In the genomic region with DNA sequence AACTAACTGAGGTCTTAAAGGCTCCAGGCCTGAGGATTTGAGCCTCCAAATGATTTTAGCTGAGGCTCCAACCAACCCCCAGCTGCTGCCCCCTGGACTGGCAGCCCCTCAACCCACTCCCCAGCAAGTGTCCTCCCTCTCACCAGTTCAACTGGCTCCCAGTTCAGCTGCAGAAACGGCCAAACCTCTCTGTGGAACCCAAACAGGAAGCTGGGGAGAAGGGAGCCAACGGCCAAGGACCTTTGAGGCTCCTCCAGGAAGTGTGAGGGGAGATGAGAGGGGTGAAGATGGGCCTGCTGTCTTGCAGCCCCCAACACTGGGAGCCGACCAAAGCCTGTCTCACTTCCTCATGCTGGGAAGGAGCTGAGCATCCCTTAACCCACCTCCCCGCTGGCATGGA, we compare ENCODE assay signal across 1 cellular context.
TF ChIP-seq lines count a peak whose summit lies in the region.

No MANE protein-coding gene starts in this region.

TF ChIP-seq in WTC11, 78 proteins besides CTCF, POLR2A, EP300 and RAD21 (continued from another document):
- TF ChIP-seq NFYB (CRISPR knock-in tag; conservative IDR thresholded peaks at IDR 0.05; ENCODE audit: low read depth), result no peak
- TF ChIP-seq, protein P1, sequence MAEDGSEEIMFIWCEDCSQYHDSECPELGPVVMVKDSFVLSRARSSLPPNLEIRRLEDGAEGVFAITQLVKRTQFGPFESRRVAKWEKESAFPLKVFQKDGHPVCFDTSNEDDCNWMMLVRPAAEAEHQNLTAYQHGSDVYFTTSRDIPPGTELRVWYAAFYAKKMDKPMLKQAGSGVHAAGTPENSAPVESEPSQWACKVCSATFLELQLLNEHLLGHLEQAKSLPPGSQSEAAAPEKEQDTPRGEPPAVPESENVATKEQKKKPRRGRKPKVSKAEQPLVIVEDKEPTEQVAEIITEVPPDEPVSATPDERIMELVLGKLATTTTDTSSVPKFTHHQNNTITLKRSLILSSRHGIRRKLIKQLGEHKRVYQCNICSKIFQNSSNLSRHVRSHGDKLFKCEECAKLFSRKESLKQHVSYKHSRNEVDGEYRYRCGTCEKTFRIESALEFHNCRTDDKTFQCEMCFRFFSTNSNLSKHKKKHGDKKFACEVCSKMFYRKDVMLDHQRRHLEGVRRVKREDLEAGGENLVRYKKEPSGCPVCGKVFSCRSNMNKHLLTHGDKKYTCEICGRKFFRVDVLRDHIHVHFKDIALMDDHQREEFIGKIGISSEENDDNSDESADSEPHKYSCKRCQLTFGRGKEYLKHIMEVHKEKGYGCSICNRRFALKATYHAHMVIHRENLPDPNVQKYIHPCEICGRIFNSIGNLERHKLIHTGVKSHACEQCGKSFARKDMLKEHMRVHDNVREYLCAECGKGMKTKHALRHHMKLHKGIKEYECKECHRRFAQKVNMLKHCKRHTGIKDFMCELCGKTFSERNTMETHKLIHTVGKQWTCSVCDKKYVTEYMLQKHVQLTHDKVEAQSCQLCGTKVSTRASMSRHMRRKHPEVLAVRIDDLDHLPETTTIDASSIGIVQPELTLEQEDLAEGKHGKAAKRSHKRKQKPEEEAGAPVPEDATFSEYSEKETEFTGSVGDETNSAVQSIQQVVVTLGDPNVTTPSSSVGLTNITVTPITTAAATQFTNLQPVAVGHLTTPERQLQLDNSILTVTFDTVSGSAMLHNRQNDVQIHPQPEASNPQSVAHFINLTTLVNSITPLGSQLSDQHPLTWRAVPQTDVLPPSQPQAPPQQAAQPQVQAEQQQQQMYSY (CRISPR knock-in tag; IDR thresholded peaks at IDR 0.05), result no peak
- TF ChIP-seq, protein P2, sequence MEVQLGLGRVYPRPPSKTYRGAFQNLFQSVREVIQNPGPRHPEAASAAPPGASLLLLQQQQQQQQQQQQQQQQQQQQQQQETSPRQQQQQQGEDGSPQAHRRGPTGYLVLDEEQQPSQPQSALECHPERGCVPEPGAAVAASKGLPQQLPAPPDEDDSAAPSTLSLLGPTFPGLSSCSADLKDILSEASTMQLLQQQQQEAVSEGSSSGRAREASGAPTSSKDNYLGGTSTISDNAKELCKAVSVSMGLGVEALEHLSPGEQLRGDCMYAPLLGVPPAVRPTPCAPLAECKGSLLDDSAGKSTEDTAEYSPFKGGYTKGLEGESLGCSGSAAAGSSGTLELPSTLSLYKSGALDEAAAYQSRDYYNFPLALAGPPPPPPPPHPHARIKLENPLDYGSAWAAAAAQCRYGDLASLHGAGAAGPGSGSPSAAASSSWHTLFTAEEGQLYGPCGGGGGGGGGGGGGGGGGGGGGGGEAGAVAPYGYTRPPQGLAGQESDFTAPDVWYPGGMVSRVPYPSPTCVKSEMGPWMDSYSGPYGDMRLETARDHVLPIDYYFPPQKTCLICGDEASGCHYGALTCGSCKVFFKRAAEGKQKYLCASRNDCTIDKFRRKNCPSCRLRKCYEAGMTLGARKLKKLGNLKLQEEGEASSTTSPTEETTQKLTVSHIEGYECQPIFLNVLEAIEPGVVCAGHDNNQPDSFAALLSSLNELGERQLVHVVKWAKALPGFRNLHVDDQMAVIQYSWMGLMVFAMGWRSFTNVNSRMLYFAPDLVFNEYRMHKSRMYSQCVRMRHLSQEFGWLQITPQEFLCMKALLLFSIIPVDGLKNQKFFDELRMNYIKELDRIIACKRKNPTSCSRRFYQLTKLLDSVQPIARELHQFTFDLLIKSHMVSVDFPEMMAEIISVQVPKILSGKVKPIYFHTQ (CRISPR knock-in tag; IDR thresholded peaks at IDR 0.05), result no peak
- TF ChIP-seq, protein P3, sequence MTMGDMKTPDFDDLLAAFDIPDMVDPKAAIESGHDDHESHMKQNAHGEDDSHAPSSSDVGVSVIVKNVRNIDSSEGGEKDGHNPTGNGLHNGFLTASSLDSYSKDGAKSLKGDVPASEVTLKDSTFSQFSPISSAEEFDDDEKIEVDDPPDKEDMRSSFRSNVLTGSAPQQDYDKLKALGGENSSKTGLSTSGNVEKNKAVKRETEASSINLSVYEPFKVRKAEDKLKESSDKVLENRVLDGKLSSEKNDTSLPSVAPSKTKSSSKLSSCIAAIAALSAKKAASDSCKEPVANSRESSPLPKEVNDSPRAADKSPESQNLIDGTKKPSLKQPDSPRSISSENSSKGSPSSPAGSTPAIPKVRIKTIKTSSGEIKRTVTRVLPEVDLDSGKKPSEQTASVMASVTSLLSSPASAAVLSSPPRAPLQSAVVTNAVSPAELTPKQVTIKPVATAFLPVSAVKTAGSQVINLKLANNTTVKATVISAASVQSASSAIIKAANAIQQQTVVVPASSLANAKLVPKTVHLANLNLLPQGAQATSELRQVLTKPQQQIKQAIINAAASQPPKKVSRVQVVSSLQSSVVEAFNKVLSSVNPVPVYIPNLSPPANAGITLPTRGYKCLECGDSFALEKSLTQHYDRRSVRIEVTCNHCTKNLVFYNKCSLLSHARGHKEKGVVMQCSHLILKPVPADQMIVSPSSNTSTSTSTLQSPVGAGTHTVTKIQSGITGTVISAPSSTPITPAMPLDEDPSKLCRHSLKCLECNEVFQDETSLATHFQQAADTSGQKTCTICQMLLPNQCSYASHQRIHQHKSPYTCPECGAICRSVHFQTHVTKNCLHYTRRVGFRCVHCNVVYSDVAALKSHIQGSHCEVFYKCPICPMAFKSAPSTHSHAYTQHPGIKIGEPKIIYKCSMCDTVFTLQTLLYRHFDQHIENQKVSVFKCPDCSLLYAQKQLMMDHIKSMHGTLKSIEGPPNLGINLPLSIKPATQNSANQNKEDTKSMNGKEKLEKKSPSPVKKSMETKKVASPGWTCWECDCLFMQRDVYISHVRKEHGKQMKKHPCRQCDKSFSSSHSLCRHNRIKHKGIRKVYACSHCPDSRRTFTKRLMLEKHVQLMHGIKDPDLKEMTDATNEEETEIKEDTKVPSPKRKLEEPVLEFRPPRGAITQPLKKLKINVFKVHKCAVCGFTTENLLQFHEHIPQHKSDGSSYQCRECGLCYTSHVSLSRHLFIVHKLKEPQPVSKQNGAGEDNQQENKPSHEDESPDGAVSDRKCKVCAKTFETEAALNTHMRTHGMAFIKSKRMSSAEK (CRISPR knock-in tag; IDR thresholded peaks at IDR 0.05; ENCODE audit: borderline replicate concordance), result no peak
- TF ChIP-seq, protein P4, sequence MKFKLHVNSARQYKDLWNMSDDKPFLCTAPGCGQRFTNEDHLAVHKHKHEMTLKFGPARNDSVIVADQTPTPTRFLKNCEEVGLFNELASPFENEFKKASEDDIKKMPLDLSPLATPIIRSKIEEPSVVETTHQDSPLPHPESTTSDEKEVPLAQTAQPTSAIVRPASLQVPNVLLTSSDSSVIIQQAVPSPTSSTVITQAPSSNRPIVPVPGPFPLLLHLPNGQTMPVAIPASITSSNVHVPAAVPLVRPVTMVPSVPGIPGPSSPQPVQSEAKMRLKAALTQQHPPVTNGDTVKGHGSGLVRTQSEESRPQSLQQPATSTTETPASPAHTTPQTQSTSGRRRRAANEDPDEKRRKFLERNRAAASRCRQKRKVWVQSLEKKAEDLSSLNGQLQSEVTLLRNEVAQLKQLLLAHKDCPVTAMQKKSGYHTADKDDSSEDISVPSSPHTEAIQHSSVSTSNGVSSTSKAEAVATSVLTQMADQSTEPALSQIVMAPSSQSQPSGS (CRISPR knock-in tag; IDR thresholded peaks at IDR 0.05; ENCODE audit: borderline replicate concordance, low read depth), result no peak
- TF ChIP-seq, protein P5, sequence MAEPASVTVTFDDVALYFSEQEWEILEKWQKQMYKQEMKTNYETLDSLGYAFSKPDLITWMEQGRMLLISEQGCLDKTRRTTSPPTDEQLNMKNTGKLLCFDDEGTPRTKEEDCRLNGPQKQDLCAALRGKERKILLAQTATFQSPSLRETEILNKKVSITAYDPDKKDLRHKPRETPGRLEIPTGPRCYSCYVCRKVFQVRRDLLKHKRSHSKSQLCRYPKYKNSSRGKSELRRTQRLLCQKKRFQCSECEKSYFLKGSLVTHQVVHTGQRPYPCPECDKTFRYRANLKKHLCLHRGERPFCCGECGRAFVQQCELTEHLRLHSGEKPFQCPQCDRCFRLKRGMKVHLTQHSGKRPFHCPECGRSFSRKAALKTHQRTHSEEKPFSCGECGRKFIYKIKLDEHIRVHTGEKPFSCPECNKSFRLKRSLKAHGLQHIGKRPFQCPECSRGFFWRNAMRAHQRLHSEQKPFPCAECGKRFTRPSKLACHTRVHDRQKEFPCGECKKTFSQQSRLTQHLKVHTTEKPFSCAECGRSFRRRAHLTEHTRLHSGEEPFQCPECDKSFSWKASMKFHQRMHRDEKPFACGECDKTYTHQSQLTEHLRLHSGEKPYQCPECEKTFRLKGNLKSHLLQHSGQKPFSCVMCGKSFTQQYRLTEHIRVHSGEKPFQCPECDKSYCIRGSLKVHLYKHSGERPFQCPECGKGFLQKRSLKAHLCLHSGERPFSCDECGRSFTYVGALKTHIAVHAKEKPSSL (CRISPR knock-in tag; conservative IDR thresholded peaks at IDR 0.05), result no peak
- no peak for TF ChIP-seq KAT7 (CRISPR knock-in tag; IDR thresholded peaks at IDR 0.05; ENCODE audit: borderline replicate concordance)
- TF ChIP-seq GTF2I (CRISPR knock-in tag; conservative IDR thresholded peaks at IDR 0.05), result no peak
- TF ChIP-seq, protein P6, sequence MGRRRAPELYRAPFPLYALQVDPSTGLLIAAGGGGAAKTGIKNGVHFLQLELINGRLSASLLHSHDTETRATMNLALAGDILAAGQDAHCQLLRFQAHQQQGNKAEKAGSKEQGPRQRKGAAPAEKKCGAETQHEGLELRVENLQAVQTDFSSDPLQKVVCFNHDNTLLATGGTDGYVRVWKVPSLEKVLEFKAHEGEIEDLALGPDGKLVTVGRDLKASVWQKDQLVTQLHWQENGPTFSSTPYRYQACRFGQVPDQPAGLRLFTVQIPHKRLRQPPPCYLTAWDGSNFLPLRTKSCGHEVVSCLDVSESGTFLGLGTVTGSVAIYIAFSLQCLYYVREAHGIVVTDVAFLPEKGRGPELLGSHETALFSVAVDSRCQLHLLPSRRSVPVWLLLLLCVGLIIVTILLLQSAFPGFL (CRISPR knock-in tag; IDR thresholded peaks at IDR 0.05; ENCODE audit: borderline replicate concordance), result no peak
